ENCODE assay signal across 23 cellular contexts in genomic region chr2:122866095-122866494, GRCh38.
"Had no signal": no experiment of that assay in that cellular context is flagged by ENCODE, and none has a peak within 500 bp of the region (broad histone marks: within the 10 kb centered on the region; RNA-seq: fewer than 3 reads in every experiment).

No MANE protein-coding gene starts in this region.

- H3K4me3 ChIP-seq: hepatocyte, lung, psoas muscle, right lobe of liver, suprapubic skin, thyroid gland, upper lobe of right lung, vagina had no signal

- H3K9me3 ChIP-seq: neutrophil, psoas muscle, right lobe of liver, thyroid gland, upper lobe of right lung, vagina had no signal

- H3K27me3 ChIP-seq: foreskin keratinocyte, hepatocyte, neutrophil, right lobe of liver, suprapubic skin, thyroid gland, upper lobe of right lung, vagina had no signal

- H3K4me1 ChIP-seq: foreskin keratinocyte, psoas muscle, right lobe of liver, suprapubic skin, thyroid gland, upper lobe of right lung, vagina had no signal

- H3K79me2 ChIP-seq: hepatocyte had no signal

- H3K4me1 Mint-ChIP-seq: stimulated activated effector memory CD8-positive, alpha-beta T cell treated with anti-CD3 and anti-CD28 coated beads, Interleukin-12 subunit alpha, Interleukin-12 subunit beta, amount 100 ng/mL, for 72 hours had no signal

- H3K9me3 Mint-ChIP-seq: endodermal cell, nephron progenitor cell had no signal

- H3K27me3 Mint-ChIP-seq: naive thymus-derived CD4-positive, alpha-beta T cell had no signal

- H3K4me2 ChIP-seq: hepatocyte had no signal

- H3K4me3 Mint-ChIP-seq: endodermal cell; naive thymus-derived CD4-positive, alpha-beta T cell; nephron progenitor cell; stimulated activated effector memory CD8-positive, alpha-beta T cell treated with anti-CD3 and anti-CD28 coated beads, Interleukin-12 subunit alpha, Interleukin-12 subunit beta, amount 100 ng/mL, for 72 hours had no signal

- H3K27ac ChIP-seq: foreskin keratinocyte, hepatocyte, neutrophil, psoas muscle, right lobe of liver, suprapubic skin, thyroid gland, upper lobe of right lung, vagina had no signal

- DNase-seq: effector CD4-positive, alpha-beta T cell; endodermal cell; erythroblast; foreskin keratinocyte; left colon; left ventricle myocardium superior; mesendoderm; naive thymus-derived CD4-positive, alpha-beta T cell; nephron progenitor cell; psoas muscle; retina; right lobe of liver; stimulated activated CD4-positive, alpha-beta T cell treated with anti-CD3 and anti-CD28 coated beads, Interleukin-4, amount 100 ng/mL, for 1 hour; stimulated activated CD8-positive, alpha-beta memory T cell treated with anti-CD3 and anti-CD28 coated beads, Interleukin-4, amount 100 ng/mL, for 48 hours; stimulated activated naive CD8-positive, alpha-beta T cell treated with anti-CD3 and anti-CD28 coated beads, Interleukin-15, Interleukin-2, amounts not matched to agents 100 U/mL and 50 U/mL, for 24 hours; thyroid gland; upper lobe of right lung had no signal

- H3K27ac Mint-ChIP-seq: endodermal cell; naive thymus-derived CD4-positive, alpha-beta T cell; nephron progenitor cell; stimulated activated effector memory CD8-positive, alpha-beta T cell treated with anti-CD3 and anti-CD28 coated beads, Interleukin-12 subunit alpha, Interleukin-12 subunit beta, amount 100 ng/mL, for 72 hours had no signal

- H3K36me3 Mint-ChIP-seq: naive thymus-derived CD4-positive, alpha-beta T cell; stimulated activated effector memory CD8-positive, alpha-beta T cell treated with anti-CD3 and anti-CD28 coated beads, Interleukin-12 subunit alpha, Interleukin-12 subunit beta, amount 100 ng/mL, for 72 hours had no signal

- H2AFZ ChIP-seq: hepatocyte had no signal

- ATAC-seq: foreskin keratinocyte; left colon; left ventricle myocardium superior; naive thymus-derived CD4-positive, alpha-beta T cell; psoas muscle; right lobe of liver; stimulated activated effector memory CD8-positive, alpha-beta T cell treated with anti-CD3 and anti-CD28 coated beads, Interleukin-12 subunit alpha, Interleukin-12 subunit beta, amount 100 ng/mL, for 72 hours; stimulated activated naive CD8-positive, alpha-beta T cell treated with anti-CD3 and anti-CD28 coated beads, Interleukin-15, Interleukin-2, amounts not matched to agents 100 U/mL and 50 U/mL, for 24 hours; upper lobe of right lung had no signal

- H3K36me3 ChIP-seq: neutrophil, right lobe of liver, suprapubic skin, thyroid gland, upper lobe of right lung, vagina had no signal
